ENCODE assay signal across 35 cellular contexts in the genomic region with DNA sequence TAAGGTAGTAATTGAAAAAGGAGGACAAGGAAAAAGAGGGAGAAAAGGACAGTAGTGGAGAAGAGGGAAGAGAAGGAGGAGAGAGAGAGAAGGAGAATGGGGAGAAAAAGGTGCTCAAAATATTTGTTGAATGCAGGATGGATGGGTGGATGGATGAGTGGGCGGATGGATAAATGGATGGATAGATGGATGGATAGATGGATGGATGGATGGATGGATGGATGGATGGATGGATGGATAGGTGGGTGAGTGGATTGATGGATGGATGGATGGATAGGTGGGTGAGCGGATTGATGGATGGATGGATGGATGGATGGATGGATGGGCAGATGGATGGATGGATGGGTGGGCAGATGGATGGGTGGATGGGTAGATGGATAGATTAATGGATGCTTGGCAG. TPM values are rescaled to one million over a fixed set of nuclear protein-coding genes. Genes with fewer than 3 reads are reported as not detected.
"Had no signal": no experiment of that assay in that cellular context is flagged by ENCODE, and none has a peak within 500 bp of the region (broad histone marks: within the 10 kb centered on the region; RNA-seq: fewer than 3 reads in every experiment).

No MANE protein-coding gene starts in this region.

- H3K4me2 ChIP-seq: KMS-11 had no signal

- DNase-seq: Karpas-422, Kasumi-1, MG63, MM.1S, MV-4-11, NCI-H1048, NCI-H1092, NCI-H1092 treated with DMSO at 0.1 percent for 48 hours, NCI-H1105, NCI-H1105 treated with DMSO at 0.1 percent for 48 hours, NCI-H1417, NCI-H1417 treated with DMSO at 0.1 percent for 48 hours, NCI-H1436, NCI-H1436 treated with DMSO at 0.1 percent for 48 hours, NCI-H146, NCI-H1694, NCI-H1694 treated with DMSO at 0.1 percent for 48 hours, NCI-H187, NCI-H187 treated with DMSO at 0.1 percent for 48 hours, NCI-H1930, NCI-H2029, NCI-H2029 treated with DMSO at 0.1 percent for 48 hours, NCI-H2081, NCI-H2081 treated with DMSO at 0.1 percent for 48 hours, NCI-H2107, NCI-H2171, NCI-H2171 treated with DMSO at 0.1 percent for 48 hours, NCI-H2227 treated with DMSO at 0.1 percent for 48 hours, NCI-H226, NCI-H345, NCI-H446, NCI-H446 treated with DMSO at 0.1 percent for 48 hours, NCI-H510A had no signal

- H3K27ac ChIP-seq: KMS-11 had no signal

- H3K9me3 ChIP-seq: MG63 had no signal

- H3K36me3 ChIP-seq: MG63 had no signal

- H3K27me3 ChIP-seq: MG63 had no signal

- H3K9ac ChIP-seq: KMS-11 had no signal

- H3K4me3 ChIP-seq: MG63 had no signal

RNA-seq across cellular contexts. Expression of gene C14orf132, which starts 21.3 kb away (rescaled TPM):
- total RNA-seq: MCF 10A had no signal
